ENCODE assay signal across 17 cellular contexts in the genomic region with DNA sequence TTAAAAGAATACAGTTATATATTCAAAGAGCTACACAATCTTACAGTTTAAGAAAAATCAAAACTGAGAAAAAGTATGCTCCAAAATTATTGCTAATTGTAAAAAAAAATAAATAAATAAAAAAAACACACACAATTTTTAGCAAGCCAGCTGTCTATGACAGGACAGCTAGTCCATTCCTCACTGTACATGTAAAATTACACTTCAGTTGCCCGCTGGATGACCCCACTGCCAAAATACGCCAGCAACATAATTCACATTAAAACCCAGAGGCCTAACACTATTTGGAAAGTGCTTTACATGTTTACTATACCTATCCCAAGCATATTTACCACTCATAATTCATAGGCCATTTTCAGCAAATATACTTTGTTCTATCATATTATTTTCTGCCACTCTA.
DNase-seq lines count a peak whose midpoint lies in the region; ATAC-seq and TF ChIP-seq lines count a peak whose summit lies in the region.
"Had no signal": no experiment of that assay in that cellular context is flagged by ENCODE, and none has a peak within 500 bp of the region (broad histone marks: within the 10 kb centered on the region; RNA-seq: fewer than 3 reads in every experiment).

No MANE protein-coding gene starts in this region.

- peak overlapping the region; percentile 61 to 77 (median 77) for H3K27ac Mint-ChIP-seq in nephron

- DNase-seq in fibroblast of peridontal ligament (ENCODE audit: extremely low read depth) (peak; percentile 52), DMS53 treated with DMSO at 0.1 percent for 48 hours (lab: John Stamatoyannopoulos, UW; ENCODE audit: unreplicated experiment) (no peak), NCI-H69 (lab: John Stamatoyannopoulos, UW) (no peak)
- DNase-seq in activated CD4-positive, alpha-beta T cell treated with anti-CD3 and anti-CD28 coated beads for 4 hours: no peak
- DNase-seq: C1 segment of cervical spinal cord, DMS 273 treated with DMSO at 0.1 percent for 48 hours, H7, NCI-H1105, NCI-H1694, NCI-H510A treated with DMSO at 0.1 percent for 48 hours, SHP77 treated with DMSO at 0.1 percent for 48 hours had no signal

- TF ChIP-seq CTCF in DOHH2 (IDR thresholded peaks at IDR 0.05; ENCODE audit: low read depth, low read length, poor library complexity, severe bottlenecking): no peak
- no peak for TF ChIP-seq CTCF in Loucy (conservative IDR thresholded peaks at IDR 0.05; ENCODE audit: low read length)
- no peak for TF ChIP-seq CTCF in nephron (IDR thresholded peaks at IDR 0.05; ENCODE audit: unreplicated experiment in 3 of 3)

- H2AFZ ChIP-seq in Loucy (ENCODE audit: low read length): no peak overlapping the region

- H3K9me3 ChIP-seq in DOHH2 (ENCODE audit: control insufficient read depth, insufficient read depth, low read length) (no peaks in the 10 kb centered on the region), Loucy (ENCODE audit: insufficient read depth, low read depth, low read length) (no peaks in the 10 kb centered on the region)
- H3K9me3 ChIP-seq: A549 had no signal

- H3K4me3 Mint-ChIP-seq in nephron: peak overlapping the region in 2 of 3 experiments; percentile 33 to 37

- no peak overlapping the region for H3K4me3 ChIP-seq in DOHH2 (ENCODE audit: low read length)
- H3K4me3 ChIP-seq in Loucy (ENCODE audit: low read length, poor library complexity, severe bottlenecking): peak overlapping the region; percentile 96
- H3K4me3 ChIP-seq: A549 had no signal

- H3K36me3 Mint-ChIP-seq in nephron (ENCODE audit: low read depth): no peaks in the 10 kb centered on the region

- peaks cover 78% of the 10 kb centered on the region for H3K4me1 ChIP-seq in DOHH2 (ENCODE audit: control insufficient read depth, low read length)
- H3K4me1 ChIP-seq in Loucy (ENCODE audit: insufficient read depth, low read length, poor library complexity, severe bottlenecking): peaks cover 47% of the 10 kb centered on the region

- H3K4me2 ChIP-seq in DOHH2 (ENCODE audit: low read length): peak overlapping the region; percentile 2; the same call in 1 of the 2 replicates
- H3K4me2 ChIP-seq in Loucy (ENCODE audit: low read depth, low read length, poor library complexity, severe bottlenecking): peak overlapping the region; percentile 83
- H3K4me2 ChIP-seq: A549 had no signal

- H3K9me3 Mint-ChIP-seq in nephron: no peaks in the 10 kb centered on the region

- H3K4me1 Mint-ChIP-seq in nephron: peaks cover 53% of the 10 kb centered on the region

- peak overlapping the region; percentile 68 for H3K9ac ChIP-seq in Loucy (ENCODE audit: low read depth, low read length, poor library complexity, severe bottlenecking)

- H3K27me3 ChIP-seq in DOHH2 (ENCODE audit: control insufficient read depth, low read length) (no peaks in the 10 kb centered on the region), Loucy (ENCODE audit: insufficient read depth, low read length, poor library complexity, severe bottlenecking) (no peaks in the 10 kb centered on the region)

- no peaks in the 10 kb centered on the region for H3K27me3 Mint-ChIP-seq in nephron (ENCODE audit: low read depth)

- peaks cover 5% of the 10 kb centered on the region; the same call in 1 of the 2 replicates for H3F3A ChIP-seq in DOHH2 (ENCODE audit: control insufficient read depth, insufficient read depth)
- H3F3A ChIP-seq in Loucy (ENCODE audit: low read depth): no peaks in the 10 kb centered on the region

- no peaks in the 10 kb centered on the region for H3K9me2 ChIP-seq in DOHH2 (replicated peaks; ENCODE audit: control insufficient read depth, low read length)
- no peaks in the 10 kb centered on the region for H3K9me2 ChIP-seq in Loucy (replicated peaks; ENCODE audit: low read depth, low read length)

- no peak overlapping the region for H3K27ac ChIP-seq in DOHH2 (ENCODE audit: low read depth, low read length)
- H3K27ac ChIP-seq: A549 had no signal

- no peak for ATAC-seq in GM21717 (IDR thresholded peaks at IDR 0.05; ENCODE audit: unreplicated experiment)
- ATAC-seq: A549, Panc1 had no signal

- H3K79me2 ChIP-seq in DOHH2 (ENCODE audit: control insufficient read depth, low read length) (peaks cover 100% of the 10 kb centered on the region), Loucy (ENCODE audit: insufficient read depth, low read length) (peaks cover 90% of the 10 kb centered on the region)

- H3K36me3 ChIP-seq in DOHH2 (ENCODE audit: control insufficient read depth, low read length) (peaks cover 19% of the 10 kb centered on the region; the same call in 1 of the 2 replicates), Loucy (ENCODE audit: insufficient read depth, low read length) (no peaks in the 10 kb centered on the region)

- H4K20me1 ChIP-seq in DOHH2 (ENCODE audit: control insufficient read depth, insufficient read depth, low read depth, low read length) (0 out of 2 replicates have a peak, but pooled peaks cover 3% of the 10 kb centered on the region), Loucy (ENCODE audit: insufficient read depth, low read length, poor library complexity, severe bottlenecking) (peaks cover 41% of the 10 kb centered on the region)
